Comparison of ENCODE assay signal across 8 cellular contexts in the genomic region with DNA sequence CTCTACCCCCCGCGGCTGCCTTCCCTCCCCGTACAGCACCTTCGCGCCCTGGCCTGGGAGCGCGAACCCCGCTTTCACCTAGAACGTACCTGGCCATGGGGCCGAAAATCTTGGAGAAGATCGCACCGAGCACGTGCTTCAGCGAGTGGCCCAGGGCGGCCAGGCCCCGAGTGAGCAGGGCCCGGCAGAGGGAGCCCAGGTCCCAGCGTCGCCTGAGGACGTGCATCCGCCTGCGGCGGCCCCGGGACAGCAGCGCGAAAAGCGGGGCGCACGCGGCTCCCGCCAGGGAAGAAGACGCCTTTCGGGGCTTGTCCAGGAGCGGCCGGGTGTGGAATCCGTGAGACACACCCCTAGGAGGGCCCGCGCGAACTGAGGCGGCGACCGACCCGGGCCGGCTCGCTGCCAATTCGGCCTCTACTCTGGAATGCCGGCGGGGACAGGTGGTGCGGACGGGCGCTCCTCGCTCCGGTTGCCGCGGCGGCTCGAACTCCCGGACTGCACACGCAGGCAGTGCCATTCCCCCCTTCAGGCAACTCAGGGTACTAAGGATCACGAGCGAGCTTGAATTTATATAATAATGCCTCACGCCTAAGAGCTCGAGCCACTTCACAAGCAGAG. TPM values are rescaled to one million over a fixed set of nuclear protein-coding genes. Genes with fewer than 3 reads are reported as not detected.
DNase-seq lines count a peak whose midpoint lies in the region; ATAC-seq and TF ChIP-seq lines count a peak whose summit lies in the region.

A gene (minus strand): TSS at position 544 of the 618 bp plus-strand sequence.

- no peak within 1 kb of the TSS for H3K4me2 ChIP-seq in osteoblast (ENCODE audit: insufficient read depth, low read length)

- H3K36me3 ChIP-seq in NT2/D1 (ENCODE audit: insufficient read depth, insufficient read length, low read length): no peaks in the 10 kb centered on the region
- H3K36me3 ChIP-seq in osteoblast (ENCODE audit: insufficient read depth, low read length): no peaks in the 10 kb centered on the region

- peak; percentile 28 for DNase-seq in DMS 273 treated with DMSO at 0.1 percent for 48 hours (lab: John Stamatoyannopoulos, UW)
- no peak for DNase-seq in NT2/D1 (ENCODE audit: low read depth, low spot score)
- peak; percentile 19 for DNase-seq in epithelial cell of esophagus (ENCODE audit: low read depth)
- DNase-seq in osteoblast (ENCODE audit: insufficient read length, low spot score, missing footprints): peak; percentile 77
- no peak for DNase-seq in cerebellar nuclear complex (lab: John Stamatoyannopoulos, UW)

- no peak within 1 kb of the TSS for H2AFZ ChIP-seq in osteoblast (ENCODE audit: low read length)

- H3K9me3 ChIP-seq in NT2/D1 (ENCODE audit: insufficient read depth, low read length) (no peaks in the 10 kb centered on the region), osteoblast (ENCODE audit: low read depth, low read length) (no peaks in the 10 kb centered on the region)

- H3K9ac ChIP-seq in NT2/D1 (ENCODE audit: insufficient read length, low read depth): peak within 1 kb of the TSS; percentile 67

- no peaks in the 10 kb centered on the region for H3K4me1 ChIP-seq in NT2/D1 (ENCODE audit: insufficient read depth, insufficient read length)
- H3K4me1 ChIP-seq in osteoblast (ENCODE audit: insufficient read depth, low read length): no peaks in the 10 kb centered on the region

- H3K27ac ChIP-seq in osteoblast (ENCODE audit: low read depth, low read length): no peak within 1 kb of the TSS

- H4K20me1 ChIP-seq in osteoblast (ENCODE audit: insufficient read depth, low read length): no peaks in the 10 kb centered on the region

- H3K79me2 ChIP-seq in osteoblast (ENCODE audit: insufficient read depth, low read length): no peaks in the 10 kb centered on the region

- H3K27me3 ChIP-seq in NT2/D1 (ENCODE audit: insufficient read depth, insufficient read length): peaks cover 28% of the 10 kb centered on the region
- peaks cover 27% of the 10 kb centered on the region for H3K27me3 ChIP-seq in osteoblast (ENCODE audit: insufficient read depth, low read length)

- peak within 1 kb of the TSS; percentile 28 for H3K4me3 ChIP-seq in NT2/D1 (ENCODE audit: insufficient read length, low read depth)
- H3K4me3 ChIP-seq in epithelial cell of esophagus (ENCODE audit: low read length): peak within 1 kb of the TSS; percentile 46
- no peak within 1 kb of the TSS for H3K4me3 ChIP-seq in osteoblast (ENCODE audit: insufficient read depth, low read length)

- ATAC-seq in HG03521 (IDR thresholded peaks at IDR 0.05; ENCODE audit: unreplicated experiment) (no peak), GM21717 (IDR thresholded peaks at IDR 0.05; ENCODE audit: unreplicated experiment) (no peak), HG03469 (IDR thresholded peaks at IDR 0.05; ENCODE audit: unreplicated experiment) (no peak)

- TF ChIP-seq CTCF in epithelial cell of esophagus (IDR thresholded peaks at IDR 0.05; ENCODE audit: insufficient read depth, low read depth, low read length, missing control alignments) (peak; percentile 18), osteoblast (IDR thresholded peaks at IDR 0.05; ENCODE audit: extremely low read depth, low read depth, low read length) (no peak)

RNA-seq across cellular contexts. Expression of the gene that starts here (rescaled TPM):
- under 0.01 TPM in 1 of 2 replicates, not detected in the other for total RNA-seq in osteoblast

Comparison
In these comparisons a context has a peak if more than half of its experiments do, and no peak if none do; other contexts are left out.
1. Peak in DNase-seq in osteoblast; RNA of the gene not detected or under 1 TPM.
2. DNase-seq: peak in DMS 273 treated with DMSO at 0.1 percent for 48 hours (single experiment) and epithelial cell of esophagus (single experiment); none in NT2/D1 (single experiment) and cerebellar nuclear complex (0 of 2).